Comparison of ENCODE assay signal across 1 cellular context in genomic region chr11:57277845-57278720, GRCh38.
A peak's percentile ranks its signal among the peaks of the same experiment; 100 is the strongest.
TF ChIP-seq lines count a peak whose summit lies in the region.

No MANE protein-coding gene starts in this region.

TF ChIP-seq in K562, 482 proteins besides CTCF, POLR2A, EP300 and RAD21 (continued from another document):
- no peak for TF ChIP-seq HNRNPL (IDR thresholded peaks at IDR 0.05; ENCODE audit: low read depth, low read length)
- TF ChIP-seq, protein P1, sequence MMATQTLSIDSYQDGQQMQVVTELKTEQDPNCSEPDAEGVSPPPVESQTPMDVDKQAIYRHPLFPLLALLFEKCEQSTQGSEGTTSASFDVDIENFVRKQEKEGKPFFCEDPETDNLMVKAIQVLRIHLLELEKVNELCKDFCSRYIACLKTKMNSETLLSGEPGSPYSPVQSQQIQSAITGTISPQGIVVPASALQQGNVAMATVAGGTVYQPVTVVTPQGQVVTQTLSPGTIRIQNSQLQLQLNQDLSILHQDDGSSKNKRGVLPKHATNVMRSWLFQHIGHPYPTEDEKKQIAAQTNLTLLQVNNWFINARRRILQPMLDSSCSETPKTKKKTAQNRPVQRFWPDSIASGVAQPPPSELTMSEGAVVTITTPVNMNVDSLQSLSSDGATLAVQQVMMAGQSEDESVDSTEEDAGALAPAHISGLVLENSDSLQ (IDR thresholded peaks at IDR 0.05) = 0 out of 2 replicates have a peak, but pooled peaks have one; percentile 21
- no peak for TF ChIP-seq MEF2A (IDR thresholded peaks at IDR 0.05; ENCODE audit: control insufficient read depth, low read depth, low read length)
- TF ChIP-seq ATF3 (IDR thresholded peaks at IDR 0.05) = peak; percentile 71; the same call in 1 of the 2 replicates
- no peak for TF ChIP-seq ATF3 (CRISPR knock-in tag; conservative IDR thresholded peaks at IDR 0.05)
- TF ChIP-seq, protein P2, sequence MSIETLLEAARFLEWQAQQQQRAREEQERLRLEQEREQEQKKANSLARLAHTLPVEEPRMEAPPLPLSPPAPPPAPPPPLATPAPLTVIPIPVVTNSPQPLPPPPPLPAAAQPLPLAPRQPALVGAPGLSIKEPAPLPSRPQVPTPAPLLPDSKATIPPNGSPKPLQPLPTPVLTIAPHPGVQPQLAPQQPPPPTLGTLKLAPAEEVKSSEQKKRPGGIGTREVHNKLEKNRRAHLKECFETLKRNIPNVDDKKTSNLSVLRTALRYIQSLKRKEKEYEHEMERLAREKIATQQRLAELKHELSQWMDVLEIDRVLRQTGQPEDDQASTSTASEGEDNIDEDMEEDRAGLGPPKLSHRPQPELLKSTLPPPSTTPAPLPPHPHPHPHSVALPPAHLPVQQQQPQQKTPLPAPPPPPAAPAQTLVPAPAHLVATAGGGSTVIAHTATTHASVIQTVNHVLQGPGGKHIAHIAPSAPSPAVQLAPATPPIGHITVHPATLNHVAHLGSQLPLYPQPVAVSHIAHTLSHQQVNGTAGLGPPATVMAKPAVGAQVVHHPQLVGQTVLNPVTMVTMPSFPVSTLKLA (conservative IDR thresholded peaks at IDR 0.05) = 0 out of 4 replicates have a peak, but pooled peaks of 1 of the 2 experiments have one; percentile 22
- no peak for TF ChIP-seq ZNF134 (CRISPR knock-in tag; conservative IDR thresholded peaks at IDR 0.05)
- no peak for TF ChIP-seq ID3 (CRISPR knock-in tag; IDR thresholded peaks at IDR 0.05)
- no peak for TF ChIP-seq ID3 (tag; IDR thresholded peaks at IDR 0.05)
- TF ChIP-seq, protein P3, sequence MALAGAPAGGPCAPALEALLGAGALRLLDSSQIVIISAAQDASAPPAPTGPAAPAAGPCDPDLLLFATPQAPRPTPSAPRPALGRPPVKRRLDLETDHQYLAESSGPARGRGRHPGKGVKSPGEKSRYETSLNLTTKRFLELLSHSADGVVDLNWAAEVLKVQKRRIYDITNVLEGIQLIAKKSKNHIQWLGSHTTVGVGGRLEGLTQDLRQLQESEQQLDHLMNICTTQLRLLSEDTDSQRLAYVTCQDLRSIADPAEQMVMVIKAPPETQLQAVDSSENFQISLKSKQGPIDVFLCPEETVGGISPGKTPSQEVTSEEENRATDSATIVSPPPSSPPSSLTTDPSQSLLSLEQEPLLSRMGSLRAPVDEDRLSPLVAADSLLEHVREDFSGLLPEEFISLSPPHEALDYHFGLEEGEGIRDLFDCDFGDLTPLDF (CRISPR knock-in tag; IDR thresholded peaks at IDR 0.05) = 0 out of 2 replicates have a peak, but pooled peaks have one; percentile 29
- TF ChIP-seq NFIC (IDR thresholded peaks at IDR 0.05) = 0 out of 2 replicates have a peak, but pooled peaks have one; percentile 19
- peak; percentile 50 for TF ChIP-seq SMC3 (conservative IDR thresholded peaks at IDR 0.05; ENCODE audit: insufficient read depth, low read depth, low read length)
- TF ChIP-seq L3MBTL2 (IDR thresholded peaks at IDR 0.05) = 0 out of 2 replicates have a peak, but pooled peaks have one; percentile 10
- peak; percentile 63 for TF ChIP-seq CEBPB (tag; IDR thresholded peaks at IDR 0.05)
- no peak for TF ChIP-seq ZNF253 (CRISPR knock-in tag; conservative IDR thresholded peaks at IDR 0.05)
- 0 out of 2 replicates have a peak, but pooled peaks have one; percentile 12 for TF ChIP-seq MAFG (tag; conservative IDR thresholded peaks at IDR 0.05)
- peak in 1 of 2 experiments; percentile 67; a peak in 2 of 4 replicates for TF ChIP-seq RCOR1 (IDR thresholded peaks at IDR 0.05; ENCODE audit: borderline replicate concordance in 1 of 2, low read depth in 2 of 2, low read length in 2 of 2)
- TF ChIP-seq MYC (IDR thresholded peaks at IDR 0.05; ENCODE audit: low read depth, low read length) = peak; percentile 84
- no peak for TF ChIP-seq MYC (CRISPR knock-in tag; IDR thresholded peaks at IDR 0.05; ENCODE audit: borderline replicate concordance, low read depth)
